ENCODE assay signal across 1 cellular context in genomic region chr2:171531291-171531690, GRCh38.
TF ChIP-seq lines count a peak whose summit lies in the region.

No MANE protein-coding gene starts in this region.

TF ChIP-seq in HEK293, 187 proteins besides CTCF, POLR2A, EP300 and RAD21 (continued from another document):
- TF ChIP-seq ZNF692 (tag by site-specific recombination; IDR thresholded peaks at IDR 0.05) (peak; percentile 40; the same call in 1 of the 2 replicates), ZFP3 (tag by site-specific recombination; IDR thresholded peaks at IDR 0.05; ENCODE audit: low read depth) (no peak), ELK4 (IDR thresholded peaks at IDR 0.05; ENCODE audit: borderline replicate concordance, low read depth, low read length) (no peak), ZNF549 (tag by site-specific recombination; IDR thresholded peaks at IDR 0.05) (no peak), PRDM1 (tag by site-specific recombination; IDR thresholded peaks at IDR 0.05) (no peak), ZNF600 (tag by site-specific recombination; IDR thresholded peaks at IDR 0.05) (0 out of 2 replicates have a peak, but pooled peaks have one; percentile 24), ZNF362 (tag by site-specific recombination; IDR thresholded peaks at IDR 0.05) (no peak), ZNF223 (tag by site-specific recombination; IDR thresholded peaks at IDR 0.05) (no peak), GLIS1 (tag by site-specific recombination; IDR thresholded peaks at IDR 0.05) (peak; percentile 45; the same call in 1 of the 2 replicates), ZNF280C (tag by site-specific recombination; IDR thresholded peaks at IDR 0.05) (no peak), ZBTB20 (tag by site-specific recombination; IDR thresholded peaks at IDR 0.05) (peak; percentile 57), ZFP37 (tag by site-specific recombination; IDR thresholded peaks at IDR 0.05) (no peak), ZBTB44 (tag by site-specific recombination; IDR thresholded peaks at IDR 0.05) (no peak), SALL2 (tag by site-specific recombination; IDR thresholded peaks at IDR 0.05; ENCODE audit: borderline replicate concordance) (no peak), ZNF335 (tag by site-specific recombination; conservative IDR thresholded peaks at IDR 0.05) (no peak), ZNF2 (tag by site-specific recombination; IDR thresholded peaks at IDR 0.05) (peak; percentile 94), ZSCAN18 (tag by site-specific recombination; IDR thresholded peaks at IDR 0.05) (no peak)
